Comparison of ENCODE assay signal across 27 cellular contexts in the genomic region with DNA sequence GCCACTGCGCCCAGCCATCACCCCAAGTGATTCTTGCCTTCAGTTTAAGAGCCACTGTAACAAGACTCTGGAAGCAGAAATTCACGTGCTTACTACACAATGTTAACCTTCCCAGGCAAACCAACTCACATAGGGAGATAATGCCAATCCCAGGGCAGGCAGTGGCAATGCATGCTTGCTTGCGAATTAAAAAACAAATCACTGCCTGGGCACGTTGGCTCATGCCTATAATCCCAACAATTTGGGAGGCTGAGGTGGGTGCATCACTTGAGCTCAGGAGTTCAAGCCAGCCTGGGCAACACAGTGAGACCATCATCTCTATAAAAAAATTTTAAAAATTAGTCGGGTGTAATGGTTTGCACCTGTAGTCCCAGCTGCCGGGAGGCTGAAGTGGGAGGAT.
"Had no signal": no experiment of that assay in that cellular context is flagged by ENCODE, and none has a peak within 500 bp of the region (broad histone marks: within the 10 kb centered on the region; RNA-seq: fewer than 3 reads in every experiment).

No MANE protein-coding gene starts in this region.

- H3K27ac ChIP-seq: left lung, lower lobe of right lung, pancreas, prostate gland, stomach, thoracic aorta, tibial artery, upper lobe of right lung had no signal

- DNase-seq: hippocampal formation; kidney glomerular epithelial cell; left colon; left lung; lower lobe of right lung; mammary epithelial cell; mesenchymal stem cell; naive thymus-derived CD8-positive, alpha-beta T cell; nucleus accumbens; pancreas; posterior cingulate gyrus; retina; right cardiac atrium; stimulated activated CD4-positive, alpha-beta T cell treated with anti-CD3 and anti-CD28 coated beads, Interleukin-12 subunit alpha, Interleukin-12 subunit beta, amount 100 ng/mL, for 4 hours; stimulated activated CD4-positive, alpha-beta T cell treated with anti-CD3 and anti-CD28 coated beads, Interleukin-15, amount 100 ng/mL, for 24 hours; stimulated activated CD4-positive, alpha-beta T cell treated with anti-CD3 and anti-CD28 coated beads, Interleukin-2, amount 100 ng/mL, for 24 hours; stimulated activated CD4-positive, alpha-beta T cell treated with anti-CD3 and anti-CD28 coated beads, Interleukin-4, amount 100 ng/mL, for 1 hour; stimulated activated naive CD4-positive, alpha-beta T cell; stomach; tibial artery; trophoblast cell; upper lobe of right lung had no signal

- ATAC-seq: left colon; left lung; lower lobe of right lung; naive thymus-derived CD8-positive, alpha-beta T cell; pancreas; right cardiac atrium; sciatic nerve; stimulated activated effector memory CD8-positive, alpha-beta T cell treated with anti-CD3 and anti-CD28 coated beads, Interleukin-12 subunit alpha, Interleukin-12 subunit beta, amount 100 ng/mL, for 72 hours; upper lobe of right lung had no signal

- H3K4me3 ChIP-seq: left lung, lower lobe of right lung, pancreas, prostate gland, skin epidermis, stomach, thoracic aorta, tibial artery, upper lobe of right lung had no signal
